1 cellular context compared by ENCODE assay signal in the genomic region with DNA sequence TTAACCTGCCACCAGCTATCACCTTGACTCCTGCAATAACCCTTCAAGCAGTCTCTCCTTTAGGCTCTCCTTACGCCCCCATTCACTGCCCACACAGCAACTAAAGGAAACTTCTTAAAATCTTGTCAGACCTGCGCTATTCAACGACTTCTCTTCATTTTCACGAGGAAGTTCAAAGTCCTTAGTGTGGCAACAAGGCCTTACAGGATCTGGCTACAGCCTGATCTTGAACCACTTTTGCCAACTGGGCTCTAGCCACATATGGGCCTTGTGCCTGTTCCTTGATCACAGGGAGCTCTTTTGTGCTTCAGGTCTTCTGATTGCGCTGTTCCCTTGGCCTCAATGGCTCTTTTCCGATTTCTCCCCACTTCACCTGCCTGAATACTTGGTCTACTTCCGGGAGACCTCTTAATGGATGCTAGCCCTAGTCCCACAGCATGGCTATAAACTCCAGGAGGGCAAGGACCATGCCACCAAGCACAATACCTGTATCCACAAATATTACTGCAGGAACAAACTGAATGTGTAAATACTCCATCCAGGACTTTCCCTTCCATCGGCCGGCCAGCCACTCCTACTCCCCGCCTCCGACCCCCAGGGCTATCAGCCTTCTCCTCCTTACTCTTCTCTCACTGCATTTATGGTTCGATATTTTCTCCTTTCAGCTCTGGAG.
TF ChIP-seq lines count a peak whose summit lies in the region.

No MANE protein-coding gene starts in this region.

TF ChIP-seq in WTC11, 78 proteins besides CTCF, POLR2A, EP300 and RAD21 (continued from another document):
- TF ChIP-seq, protein P1, sequence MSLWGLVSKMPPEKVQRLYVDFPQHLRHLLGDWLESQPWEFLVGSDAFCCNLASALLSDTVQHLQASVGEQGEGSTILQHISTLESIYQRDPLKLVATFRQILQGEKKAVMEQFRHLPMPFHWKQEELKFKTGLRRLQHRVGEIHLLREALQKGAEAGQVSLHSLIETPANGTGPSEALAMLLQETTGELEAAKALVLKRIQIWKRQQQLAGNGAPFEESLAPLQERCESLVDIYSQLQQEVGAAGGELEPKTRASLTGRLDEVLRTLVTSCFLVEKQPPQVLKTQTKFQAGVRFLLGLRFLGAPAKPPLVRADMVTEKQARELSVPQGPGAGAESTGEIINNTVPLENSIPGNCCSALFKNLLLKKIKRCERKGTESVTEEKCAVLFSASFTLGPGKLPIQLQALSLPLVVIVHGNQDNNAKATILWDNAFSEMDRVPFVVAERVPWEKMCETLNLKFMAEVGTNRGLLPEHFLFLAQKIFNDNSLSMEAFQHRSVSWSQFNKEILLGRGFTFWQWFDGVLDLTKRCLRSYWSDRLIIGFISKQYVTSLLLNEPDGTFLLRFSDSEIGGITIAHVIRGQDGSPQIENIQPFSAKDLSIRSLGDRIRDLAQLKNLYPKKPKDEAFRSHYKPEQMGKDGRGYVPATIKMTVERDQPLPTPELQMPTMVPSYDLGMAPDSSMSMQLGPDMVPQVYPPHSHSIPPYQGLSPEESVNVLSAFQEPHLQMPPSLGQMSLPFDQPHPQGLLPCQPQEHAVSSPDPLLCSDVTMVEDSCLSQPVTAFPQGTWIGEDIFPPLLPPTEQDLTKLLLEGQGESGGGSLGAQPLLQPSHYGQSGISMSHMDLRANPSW (CRISPR knock-in tag; conservative IDR thresholded peaks at IDR 0.05; ENCODE audit: low read depth): no peak
- no peak for TF ChIP-seq NFYB (CRISPR knock-in tag; conservative IDR thresholded peaks at IDR 0.05; ENCODE audit: low read depth)
- TF ChIP-seq ZNF281 (CRISPR knock-in tag; IDR thresholded peaks at IDR 0.05): no peak
- TF ChIP-seq, protein P2, sequence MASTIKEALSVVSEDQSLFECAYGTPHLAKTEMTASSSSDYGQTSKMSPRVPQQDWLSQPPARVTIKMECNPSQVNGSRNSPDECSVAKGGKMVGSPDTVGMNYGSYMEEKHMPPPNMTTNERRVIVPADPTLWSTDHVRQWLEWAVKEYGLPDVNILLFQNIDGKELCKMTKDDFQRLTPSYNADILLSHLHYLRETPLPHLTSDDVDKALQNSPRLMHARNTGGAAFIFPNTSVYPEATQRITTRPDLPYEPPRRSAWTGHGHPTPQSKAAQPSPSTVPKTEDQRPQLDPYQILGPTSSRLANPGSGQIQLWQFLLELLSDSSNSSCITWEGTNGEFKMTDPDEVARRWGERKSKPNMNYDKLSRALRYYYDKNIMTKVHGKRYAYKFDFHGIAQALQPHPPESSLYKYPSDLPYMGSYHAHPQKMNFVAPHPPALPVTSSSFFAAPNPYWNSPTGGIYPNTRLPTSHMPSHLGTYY (CRISPR knock-in tag; IDR thresholded peaks at IDR 0.05): no peak
- TF ChIP-seq KAT7 (CRISPR knock-in tag; IDR thresholded peaks at IDR 0.05; ENCODE audit: borderline replicate concordance): no peak
- TF ChIP-seq, protein P3, sequence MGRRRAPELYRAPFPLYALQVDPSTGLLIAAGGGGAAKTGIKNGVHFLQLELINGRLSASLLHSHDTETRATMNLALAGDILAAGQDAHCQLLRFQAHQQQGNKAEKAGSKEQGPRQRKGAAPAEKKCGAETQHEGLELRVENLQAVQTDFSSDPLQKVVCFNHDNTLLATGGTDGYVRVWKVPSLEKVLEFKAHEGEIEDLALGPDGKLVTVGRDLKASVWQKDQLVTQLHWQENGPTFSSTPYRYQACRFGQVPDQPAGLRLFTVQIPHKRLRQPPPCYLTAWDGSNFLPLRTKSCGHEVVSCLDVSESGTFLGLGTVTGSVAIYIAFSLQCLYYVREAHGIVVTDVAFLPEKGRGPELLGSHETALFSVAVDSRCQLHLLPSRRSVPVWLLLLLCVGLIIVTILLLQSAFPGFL (CRISPR knock-in tag; IDR thresholded peaks at IDR 0.05; ENCODE audit: borderline replicate concordance): no peak
- TF ChIP-seq E2F5 (CRISPR knock-in tag; IDR thresholded peaks at IDR 0.05): no peak
- no peak for TF ChIP-seq ZNF671 (CRISPR knock-in tag; IDR thresholded peaks at IDR 0.05)
- no peak for TF ChIP-seq ETV6 (CRISPR knock-in tag; IDR thresholded peaks at IDR 0.05)
- no peak for TF ChIP-seq OVOL2 (CRISPR knock-in tag; IDR thresholded peaks at IDR 0.05; ENCODE audit: borderline replicate concordance)
- no peak for TF ChIP-seq ZSCAN18 (CRISPR knock-in tag; IDR thresholded peaks at IDR 0.05)
- TF ChIP-seq IRF2 (CRISPR knock-in tag; IDR thresholded peaks at IDR 0.05; ENCODE audit: borderline replicate concordance, low read depth): no peak
- TF ChIP-seq HMGA2 (CRISPR knock-in tag; IDR thresholded peaks at IDR 0.05): no peak
- TF ChIP-seq ZNF317 (CRISPR knock-in tag; IDR thresholded peaks at IDR 0.05; ENCODE audit: borderline replicate concordance, low read depth): no peak
- no peak for TF ChIP-seq FOXJ3 (CRISPR knock-in tag; IDR thresholded peaks at IDR 0.05; ENCODE audit: borderline replicate concordance)
